In the genomic region with DNA sequence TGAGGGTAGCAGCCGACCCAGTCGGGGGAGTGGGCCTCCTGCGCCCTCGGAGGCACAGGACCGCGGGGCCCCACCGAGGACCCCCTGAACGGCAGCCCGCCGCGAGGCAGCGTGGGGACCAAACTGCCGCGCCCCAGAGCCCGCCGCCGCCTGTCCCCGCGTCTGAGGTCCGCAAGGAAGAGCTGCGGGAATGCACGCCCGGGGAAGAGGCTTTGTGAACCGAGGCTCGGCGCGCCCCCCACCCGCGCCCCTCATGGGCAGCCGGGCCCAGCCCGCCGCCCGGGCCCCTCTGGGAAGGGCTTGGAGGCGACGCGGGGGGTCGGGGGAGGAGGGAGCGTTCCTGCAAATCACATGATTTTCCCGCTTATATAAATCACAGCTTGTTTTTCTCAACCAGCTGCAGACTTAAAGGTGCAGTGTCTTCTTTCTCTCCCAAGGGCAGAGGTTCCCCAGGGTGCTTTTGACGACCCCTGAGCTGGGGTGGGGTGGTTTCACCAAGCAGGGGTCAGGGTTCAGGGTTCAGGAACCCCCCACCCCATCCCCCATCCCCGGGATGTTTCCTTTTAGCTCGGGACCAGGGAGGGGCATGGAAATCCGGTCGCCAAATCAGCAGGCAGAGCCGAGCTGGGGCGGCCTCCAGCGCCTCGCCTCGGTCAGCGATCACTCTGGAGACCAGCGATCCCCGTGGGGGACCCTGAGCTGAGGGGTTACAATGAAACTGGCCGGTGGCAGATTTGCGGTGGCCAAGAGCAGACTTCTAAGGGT, we compare ENCODE assay signal across 8 cellular contexts. TPM values are rescaled to one million over a fixed set of nuclear protein-coding genes. Genes with fewer than 3 reads are reported as not detected.
DNase-seq lines count a peak whose midpoint lies in the region; ATAC-seq and TF ChIP-seq lines count a peak whose summit lies in the region.

No MANE protein-coding gene starts in this region.

- DNase-seq in GM12864 (ENCODE audit: low read depth) (no peak), NCI-H2171 treated with DMSO at 0.1 percent for 48 hours (lab: John Stamatoyannopoulos, UW) (peak; percentile 65), adrenal gland (peak; percentile 70 to 88 (median 76)), heart right ventricle (peak; percentile 83 to 87), omental fat pad (ENCODE audit: low spot score) (no peak), erythroblast (lab: John Stamatoyannopoulos, UW) (no peak)

- ATAC-seq in heart right ventricle (peak; percentile 63 to 79 (median 72)), omental fat pad (ENCODE audit: low FRiP score) (peak; percentile 44), GM18520 (IDR thresholded peaks at IDR 0.05; ENCODE audit: unreplicated experiment) (no peak), GM18505 (IDR thresholded peaks at IDR 0.05; ENCODE audit: unreplicated experiment) (no peak)

- TF ChIP-seq CTCF in GM12864 (IDR thresholded peaks at IDR 0.05; ENCODE audit: low read depth, low read length, missing control alignments), result no peak
- TF ChIP-seq CTCF in adrenal gland (IDR thresholded peaks at IDR 0.05), result peak in 3 of 6 experiments; percentile 2 to 25 (median 16)
- peak in 8 of 9 donors; percentile 28 to 81 (median 52) for TF ChIP-seq CTCF in heart right ventricle (IDR thresholded peaks at IDR 0.05)
- no peak for TF ChIP-seq CTCF in omental fat pad (IDR thresholded peaks at IDR 0.05)

- peak overlapping the region; percentile 5 for H3K4me3 ChIP-seq in GM12864 (ENCODE audit: low read depth, low read length)
- peak overlapping the region in 3 of 4 donors; percentile 42 to 74 (median 42) for H3K4me3 ChIP-seq in adrenal gland
- H3K4me3 ChIP-seq in heart right ventricle, result peak overlapping the region; percentile 29 to 69 (median 64)

- H3K36me3 ChIP-seq in adrenal gland (replicated peaks in 1 of 2), result no peaks in the 10 kb centered on the region
- H3K36me3 ChIP-seq in heart right ventricle, result no peaks in the 10 kb centered on the region

- H3K27ac ChIP-seq in adrenal gland (peak overlapping the region; percentile 56 to 98 (median 81)), heart right ventricle (peak overlapping the region; percentile 92 to 100 (median 98))

- 1 to 22% (median 7%) methylated on average over 3 to 54 of the region's 54 CpGs for WGBS in adrenal gland, 4 donors
- 1 to 2% methylated on average over 54 of the region's 54 CpGs for WGBS in heart right ventricle, 2 donors

- H3K4me1 ChIP-seq in adrenal gland (replicated peaks in 1 of 2) (peaks cover 52 to 77% of the 10 kb centered on the region in 2 donors), heart right ventricle (peaks cover 34 to 83% (median 73%) of the 10 kb centered on the region in 9 donors)

- intact Hi-C loops in adrenal gland (cut with DNase I) (loop anchor here (5.0 kb wide), 2 partner anchors 59 to 64 kb away; no protein-coding TSS in a partner anchor), heart right ventricle (cut with DNase I) (loop anchor here in 8 of 10 donors (2.0 to 5.0 kb wide), 4 partner anchors 60 to 66 kb away; no protein-coding TSS in a partner anchor)

- H3K27me3 ChIP-seq in adrenal gland (no peaks in the 10 kb centered on the region), heart right ventricle (no peaks in the 10 kb centered on the region)

- no peaks in the 10 kb centered on the region for H3K9me3 ChIP-seq in adrenal gland (replicated peaks in 1 of 3)
- no peaks in the 10 kb centered on the region for H3K9me3 ChIP-seq in heart right ventricle

- peak; percentile 72 to 73 for TF ChIP-seq POLR2A in adrenal gland (IDR thresholded peaks at IDR 0.05)
- no peak for TF ChIP-seq POLR2A in GM18505 (IDR thresholded peaks at IDR 0.05; ENCODE audit: borderline replicate concordance, extremely low read depth, insufficient read depth, insufficient read length)
- no peak for TF ChIP-seq POLR2A in erythroblast (IDR thresholded peaks at IDR 0.05; ENCODE audit: low read length)

RNA-seq across cellular contexts. Expression of gene ATP23, which starts 44.7 kb away (rescaled TPM):
- total RNA-seq in adrenal gland (10 to 100 TPM in 3 of 8 donors, 1 to 10 TPM in 5; 4.2 to 20.0 (median 6.7) TPM), heart right ventricle (1 to 10 TPM; 2.8 to 8.5 (median 6.4) TPM), omental fat pad (10 to 100 TPM in 2 of 4 donors, 1 to 10 TPM in 2; 3.6 to 18.3 (median 7.9) TPM)
- polyA plus RNA-seq in adrenal gland (10 to 100 TPM in 1 of 3 donors, 1 to 10 TPM in 2; 6.6 to 12.1 (median 8.4) TPM), heart right ventricle (10 to 100 TPM in 1 of 2 donors, 1 to 10 TPM in 1; 6.8 to 11.3 TPM)

RNA-seq across cellular contexts. Expression of gene CTDSP2, which starts 50.1 kb away (rescaled TPM):
- total RNA-seq in adrenal gland (100 to 1,000 TPM in 7 of 8 donors, 10 to 100 TPM in 1; 94.7 to 275 (median 252) TPM), heart right ventricle (100 to 1,000 TPM in 2 of 10 donors, 10 to 100 TPM in 8; 76.4 to 138 (median 86.3) TPM), omental fat pad (100 to 1,000 TPM; 106 to 179 (median 150) TPM)
- polyA plus RNA-seq in adrenal gland (10 to 100 TPM; 42.9 to 89.6 (median 51.3) TPM), heart right ventricle (10 to 100 TPM; 31.2 to 31.7 TPM)

Comparison
In these comparisons a context has a peak if more than half of its experiments do, and no peak if none do; other contexts are left out.
1. DNase-seq: peak in NCI-H2171 treated with DMSO at 0.1 percent for 48 hours (single experiment), adrenal gland (7 of 7) and heart right ventricle (2 of 2); none in GM12864 (single experiment), omental fat pad (single experiment) and erythroblast (0 of 2).
2. H3K4me3 ChIP-seq: peak in every context shown above with its lines; median percentile 64 in heart right ventricle; 42 in adrenal gland; 5 in GM12864.
3. CTCF ChIP-seq: peak in heart right ventricle (8 of 9); none in GM12864 (single experiment) and omental fat pad (0 of 3).
4. POLR2A ChIP-seq: peak in adrenal gland (2 of 2); none in GM18505 (single experiment) and erythroblast (single experiment).
5. ATAC-seq: peak in heart right ventricle (8 of 8) and omental fat pad (single experiment); none in GM18520 (single experiment) and GM18505 (single experiment).